34 cellular contexts compared by ENCODE assay signal in the genomic region with DNA sequence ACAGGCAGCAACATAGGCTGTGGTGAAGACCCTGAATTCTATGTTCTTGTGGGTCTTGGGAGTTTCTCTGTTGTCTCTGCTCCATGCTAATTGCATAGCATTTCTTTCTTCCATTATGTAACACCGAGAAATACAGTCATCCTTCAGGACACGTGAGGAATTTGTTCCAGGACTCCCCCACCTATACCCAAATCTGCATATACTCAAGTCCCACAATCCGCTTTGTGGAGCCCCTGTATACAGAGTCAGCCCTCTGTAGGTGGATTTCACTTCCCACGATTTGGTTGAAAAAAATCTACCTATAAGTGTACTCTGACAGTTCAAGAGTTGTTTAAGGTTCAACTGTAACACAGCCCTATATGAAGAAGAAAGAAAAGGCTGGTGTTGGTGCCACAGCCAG. TPM values are rescaled to one million over a fixed set of nuclear protein-coding genes. Genes with fewer than 3 reads are reported as not detected.
DNase-seq lines count a peak whose midpoint lies in the region; ATAC-seq and TF ChIP-seq lines count a peak whose summit lies in the region.
"Had no signal": no experiment of that assay in that cellular context is flagged by ENCODE, and none has a peak within 500 bp of the region (broad histone marks: within the 10 kb centered on the region; RNA-seq: fewer than 3 reads in every experiment).

No MANE protein-coding gene starts in this region.

- H3K36me3 Mint-ChIP-seq in activated CD4-positive, alpha-beta T cell treated with anti-CD3 and anti-CD28 coated beads, Interleukin-2, amount 10 ng/mL, durations not matched to agents 24 days and 14 days (ENCODE audit: low read depth) = peaks cover 23% of the 10 kb centered on the region
- H3K36me3 Mint-ChIP-seq in activated T-helper 1 cell treated with anti-CD3 and anti-CD28 coated beads, Interleukin-12 subunit alpha, Interleukin-12 subunit beta, Interleukin-2, Interleukin-4 antibody, amounts not matched to agents 30 ng/mL and 10 ng/mL and 1 ng/mL, durations not matched to agents 14 hours and 24 hours and 36 hours (ENCODE audit: low read depth) = peaks cover 29% of the 10 kb centered on the region

- H3K36me3 ChIP-seq in DND-41 (ENCODE audit: insufficient read depth, low read length) (0 out of 2 replicates have a peak, but pooled peaks cover 7% of the 10 kb centered on the region), GM23248 (ENCODE audit: low read depth) (no peaks in the 10 kb centered on the region)
- H3K36me3 ChIP-seq: ascending aorta, cardiac muscle cell, heart right ventricle, lower lobe of right lung, thyroid gland had no signal

- H3K79me2 ChIP-seq in DND-41 (ENCODE audit: insufficient read depth, low read length) (peaks cover 90% of the 10 kb centered on the region), GM23248 (ENCODE audit: insufficient read depth) (no peaks in the 10 kb centered on the region; the same call in 1 of the 2 replicates)
- H3K79me2 ChIP-seq: parathyroid adenoma had no signal

- 93 to 94% methylated on average over 4 of the region's 4 CpGs for WGBS in GM23248 (ENCODE audit: low coverage in 1 of 2, low lambda C conversion rate in 2 of 2, missing lambda C conversion rate in 2 of 2), 2 experiments

- no peaks in the 10 kb centered on the region for H3K9me2 ChIP-seq in GM23248 (ENCODE audit: insufficient read depth)

- H2AFZ ChIP-seq in DND-41 (ENCODE audit: low read depth, low read length) (no peak overlapping the region), GM23248 (no peak overlapping the region)
- H2AFZ ChIP-seq: parathyroid adenoma had no signal

- H3K9ac ChIP-seq in DND-41 (ENCODE audit: low read depth, low read length) (peak overlapping the region; percentile 11; the same call in 1 of the 2 replicates), GM23248 (no peak overlapping the region)
- H3K9ac ChIP-seq: parathyroid adenoma had no signal

- H3K4me1 ChIP-seq in DND-41 (ENCODE audit: insufficient read depth, low read length) (peaks cover 90% of the 10 kb centered on the region), GM23248 (ENCODE audit: insufficient read depth) (no peaks in the 10 kb centered on the region)
- H3K4me1 ChIP-seq: foreskin keratinocyte, parathyroid adenoma had no signal

- peaks cover 50% of the 10 kb centered on the region for H3K4me1 Mint-ChIP-seq in activated CD4-positive, alpha-beta T cell treated with anti-CD3 and anti-CD28 coated beads, Interleukin-2, amount 10 ng/mL, durations not matched to agents 24 days and 14 days
- H3K4me1 Mint-ChIP-seq in activated T-helper 1 cell treated with anti-CD3 and anti-CD28 coated beads, Interleukin-12 subunit alpha, Interleukin-12 subunit beta, Interleukin-2, Interleukin-4 antibody, amounts not matched to agents 30 ng/mL and 10 ng/mL and 1 ng/mL, durations not matched to agents 14 hours and 24 hours and 36 hours (ENCODE audit: low read depth) = peaks cover 67% of the 10 kb centered on the region

- H3K27me3 ChIP-seq in DND-41 (ENCODE audit: insufficient read depth, low read length, poor library complexity) (no peaks in the 10 kb centered on the region), GM23248 (replicated peaks; ENCODE audit: insufficient read depth) (no peaks in the 10 kb centered on the region)
- H3K27me3 ChIP-seq: ascending aorta, cardiac muscle cell, heart right ventricle, thyroid gland had no signal

- no peak for DNase-seq in activated CD4-positive, alpha-beta T cell treated with anti-CD3 and anti-CD28 coated beads, Interleukin-2, amount 10 ng/mL, durations not matched to agents 24 days and 14 days
- DNase-seq in activated CD4-positive, alpha-beta T cell treated with anti-CD3 and anti-CD28 coated beads for 4 hours = no peak
- DNase-seq in DND-41 = no peak
- no peak for DNase-seq in activated T-helper 1 cell treated with anti-CD3 and anti-CD28 coated beads, Interleukin-12 subunit alpha, Interleukin-12 subunit beta, Interleukin-2, Interleukin-4 antibody, amounts not matched to agents 30 ng/mL and 10 ng/mL and 1 ng/mL, durations not matched to agents 14 hours and 24 hours and 36 hours (ENCODE audit: low spot score)
- peak; percentile 48 for DNase-seq in putamen (ENCODE audit: low spot score)
- no peak for DNase-seq in DMS153 (lab: John Stamatoyannopoulos, UW)
- DNase-seq in GM23248 = no peak
- no peak for DNase-seq in C1 segment of cervical spinal cord (lab: John Stamatoyannopoulos, UW)
- DNase-seq: 8988T; activated CD4-positive, alpha-beta memory T cell treated with anti-CD3 and anti-CD28 coated beads for 36 hours; activated T-cell treated with anti-CD3 and anti-CD28 coated beads, Interleukin-2, amount 50 U/mL, for 1 hour; CD8-positive, alpha-beta memory T cell; DMS 273 treated with DMSO at 0.1 percent for 48 hours; effector memory CD8-positive, alpha-beta T cell; foreskin keratinocyte; heart right ventricle; kidney glomerular epithelial cell; lower lobe of right lung; NCI-H1105 treated with DMSO at 0.1 percent for 48 hours; NCI-H1930; right cardiac atrium; SIG-M5; stimulated activated CD4-positive, alpha-beta T cell treated with anti-CD3 and anti-CD28 coated beads, Interleukin-2, amount 100 ng/mL, for 48 hours; SW 1271; T1000; thyroid gland had no signal

- peak overlapping the region in 1 of 2 experiments; percentile 11; a peak in 1 of 4 replicates for H3K4me3 ChIP-seq in DND-41 (ENCODE audit: low read depth in 1 of 2, low read length in 2 of 2)
- H3K4me3 ChIP-seq in GM23248 = no peak overlapping the region
- H3K4me3 ChIP-seq: ascending aorta, cardiac muscle cell, coronary artery, heart right ventricle, lower lobe of right lung, thyroid gland had no signal

- H3K27ac ChIP-seq in DND-41 (ENCODE audit: low read length) = peak overlapping the region; percentile 87
- H3K27ac ChIP-seq in GM23248 = no peak overlapping the region
- H3K27ac ChIP-seq: ascending aorta, coronary artery, foreskin keratinocyte, heart right ventricle, lower lobe of right lung, parathyroid adenoma, thyroid gland had no signal

- H3K27ac Mint-ChIP-seq in activated CD4-positive, alpha-beta T cell treated with anti-CD3 and anti-CD28 coated beads, Interleukin-2, amount 10 ng/mL, durations not matched to agents 24 days and 14 days = peak overlapping the region; percentile 31
- no peak overlapping the region for H3K27ac Mint-ChIP-seq in activated T-helper 1 cell treated with anti-CD3 and anti-CD28 coated beads, Interleukin-12 subunit alpha, Interleukin-12 subunit beta, Interleukin-2, Interleukin-4 antibody, amounts not matched to agents 30 ng/mL and 10 ng/mL and 1 ng/mL, durations not matched to agents 14 hours and 24 hours and 36 hours
- H3K27ac Mint-ChIP-seq: activated CD4-positive, alpha-beta memory T cell treated with anti-CD3 and anti-CD28 coated beads for 36 hours; activated naive CD4-positive, alpha-beta T cell treated with anti-CD3 and anti-CD28 coated beads, Interleukin-2, amount 50 U/mL, for 24 hours; effector memory CD8-positive, alpha-beta T cell; stimulated activated naive CD8-positive, alpha-beta T cell treated with anti-CD3 and anti-CD28 coated beads, Interleukin-15, Interleukin-2, amounts not matched to agents 100 ng/mL and 50 ng/mL, for 24 hours had no signal

- TF ChIP-seq CTCF in DND-41 (IDR thresholded peaks at IDR 0.05; ENCODE audit: borderline replicate concordance, extremely low read depth, low read length, poor library complexity, severe bottlenecking) = no peak

- H4K20me1 ChIP-seq in DND-41 (ENCODE audit: insufficient read depth, low read length) = no peaks in the 10 kb centered on the region
- H4K20me1 ChIP-seq in GM23248 (ENCODE audit: insufficient read depth) = no peaks in the 10 kb centered on the region

- peak; percentile 27; the same call in 2 of the 3 replicates for ATAC-seq in DND-41 (ENCODE audit: insufficient read depth, low read depth)
- ATAC-seq: effector memory CD8-positive, alpha-beta T cell; foreskin keratinocyte; heart right ventricle; right cardiac atrium had no signal

- no peak overlapping the region for H3K4me3 Mint-ChIP-seq in activated CD4-positive, alpha-beta T cell treated with anti-CD3 and anti-CD28 coated beads, Interleukin-2, amount 10 ng/mL, durations not matched to agents 24 days and 14 days
- peak overlapping the region; percentile 15 for H3K4me3 Mint-ChIP-seq in activated T-helper 1 cell treated with anti-CD3 and anti-CD28 coated beads, Interleukin-12 subunit alpha, Interleukin-12 subunit beta, Interleukin-2, Interleukin-4 antibody, amounts not matched to agents 30 ng/mL and 10 ng/mL and 1 ng/mL, durations not matched to agents 14 hours and 24 hours and 36 hours
- H3K4me3 Mint-ChIP-seq: activated CD4-positive, alpha-beta memory T cell treated with anti-CD3 and anti-CD28 coated beads for 36 hours; activated naive CD4-positive, alpha-beta T cell treated with anti-CD3 and anti-CD28 coated beads, Interleukin-2, amount 50 U/mL, for 24 hours; CD8-positive, alpha-beta memory T cell; effector memory CD8-positive, alpha-beta T cell; stimulated activated naive CD8-positive, alpha-beta T cell treated with anti-CD3 and anti-CD28 coated beads, Interleukin-15, Interleukin-2, amounts not matched to agents 100 ng/mL and 50 ng/mL, for 24 hours had no signal

- no peaks in the 10 kb centered on the region for H3K9me3 ChIP-seq in DND-41 (ENCODE audit: insufficient read depth, low read length, severe bottlenecking)
- no peaks in the 10 kb centered on the region for H3K9me3 ChIP-seq in GM23248 (ENCODE audit: low read depth)
- H3K9me3 ChIP-seq: ascending aorta, lower lobe of right lung, thyroid gland had no signal

- H3F3A ChIP-seq in GM23248 (ENCODE audit: insufficient read depth) = no peaks in the 10 kb centered on the region

- intact Hi-C loops in activated CD4-positive, alpha-beta T cell treated with anti-CD3 and anti-CD28 coated beads, Interleukin-2, amount 10 ng/mL, durations not matched to agents 24 days and 14 days (cut with micrococcal nuclease) = no loop called here
- intact Hi-C loops in activated T-helper 1 cell treated with anti-CD3 and anti-CD28 coated beads, Interleukin-12 subunit alpha, Interleukin-12 subunit beta, Interleukin-2, Interleukin-4 antibody, amounts not matched to agents 30 ng/mL and 10 ng/mL and 1 ng/mL, durations not matched to agents 14 hours and 24 hours and 36 hours (cut with micrococcal nuclease) = loop anchor here (1.0 kb wide), 1 partner anchor 10 kb away; no protein-coding TSS in a partner anchor

- H3K4me2 ChIP-seq in DND-41 (ENCODE audit: insufficient read depth, low read length) (peak overlapping the region; percentile 54; the same call in 1 of the 2 replicates), GM23248 (ENCODE audit: unreplicated experiment) (no peak overlapping the region)

- in situ Hi-C loops in GM23248 (cut with MboI) = no loop called here

- H3K27me3 Mint-ChIP-seq in activated CD4-positive, alpha-beta T cell treated with anti-CD3 and anti-CD28 coated beads, Interleukin-2, amount 10 ng/mL, durations not matched to agents 24 days and 14 days = peaks cover 2% of the 10 kb centered on the region
- peaks cover 14% of the 10 kb centered on the region for H3K27me3 Mint-ChIP-seq in activated T-helper 1 cell treated with anti-CD3 and anti-CD28 coated beads, Interleukin-12 subunit alpha, Interleukin-12 subunit beta, Interleukin-2, Interleukin-4 antibody, amounts not matched to agents 30 ng/mL and 10 ng/mL and 1 ng/mL, durations not matched to agents 14 hours and 24 hours and 36 hours (ENCODE audit: insufficient read depth)

- peaks cover 4% of the 10 kb centered on the region for H3K9me3 Mint-ChIP-seq in activated CD4-positive, alpha-beta T cell treated with anti-CD3 and anti-CD28 coated beads, Interleukin-2, amount 10 ng/mL, durations not matched to agents 24 days and 14 days
- peaks cover 6% of the 10 kb centered on the region for H3K9me3 Mint-ChIP-seq in activated T-helper 1 cell treated with anti-CD3 and anti-CD28 coated beads, Interleukin-12 subunit alpha, Interleukin-12 subunit beta, Interleukin-2, Interleukin-4 antibody, amounts not matched to agents 30 ng/mL and 10 ng/mL and 1 ng/mL, durations not matched to agents 14 hours and 24 hours and 36 hours

RNA-seq across cellular contexts. Expression of a gene that starts 22.1 kb away (rescaled TPM):
- 21.0 and 21.7 TPM in 2 replicates for total RNA-seq in activated CD4-positive, alpha-beta T cell treated with anti-CD3 and anti-CD28 coated beads, Interleukin-2, amount 10 ng/mL, durations not matched to agents 24 days and 14 days
- total RNA-seq in activated T-helper 1 cell treated with anti-CD3 and anti-CD28 coated beads, Interleukin-12 subunit alpha, Interleukin-12 subunit beta, Interleukin-2, Interleukin-4 antibody, amounts not matched to agents 30 ng/mL and 10 ng/mL and 1 ng/mL, durations not matched to agents 14 hours and 24 hours and 36 hours = 21.4 and 21.5 TPM in 2 replicates
- total RNA-seq in GM23248 (2014; rRNA removed; shearing (Covaris generic)) = 1.5 and 2.4 TPM in 2 replicates
- polyA plus RNA-seq in GM23248 (2016; fragmentation: Nextera tagmentation; extraction: Ambion mirVana) = 0.57 and 0.71 TPM in 2 replicates
- total RNA-seq: HT-29 had no signal
- polyA plus RNA-seq: neural cell had no signal
